Comparison of ENCODE assay signal across 1 cellular context in genomic region chr6:81148726-81149125, GRCh38.
TF ChIP-seq lines count a peak whose summit lies in the region.

No MANE protein-coding gene starts in this region.

TF ChIP-seq in GM23338, 12 proteins besides CTCF, POLR2A, EP300 and RAD21 (continued from another document):
- TF ChIP-seq ZNF462 (CRISPR knock-in tag; IDR thresholded peaks at IDR 0.05) = no peak
